16 cellular contexts compared by ENCODE assay signal in genomic region chr2:56613917-56614316, GRCh38.
DNase-seq lines count a peak whose midpoint lies in the region; ATAC-seq, FAIRE-seq and TF ChIP-seq lines count a peak whose summit lies in the region.
"Had no signal": no experiment of that assay in that cellular context is flagged by ENCODE, and none has a peak within 500 bp of the region (broad histone marks: within the 10 kb centered on the region; RNA-seq: fewer than 3 reads in every experiment).

No MANE protein-coding gene starts in this region.

- H3K4me3 Mint-ChIP-seq in HFFc6 (no peak overlapping the region; the same call in 1 of the 2 replicates), CD14-positive monocyte (no peak overlapping the region)
- no peak overlapping the region for H3K4me3 Mint-ChIP-seq in activated T-cell treated with anti-CD3 and anti-CD28 coated beads, Interleukin-2, amount 50 U/mL, for 72 hours
- H3K4me3 Mint-ChIP-seq: B cell; CD8-positive, alpha-beta T cell had no signal

- no peak overlapping the region for H3K4me3 ChIP-seq in BJ (ENCODE audit: low read depth, low read length)
- H3K4me3 ChIP-seq in astrocyte of the cerebellum (ENCODE audit: low read depth, low read length), result no peak overlapping the region
- H3K4me3 ChIP-seq: HAP-1 had no signal

- in situ Hi-C loops in astrocyte of the cerebellum (cut with HindIII; ENCODE audit: low sequenced_read_pairs), result no loop called here

- CTCF ChIA-PET in BJ (lab: Yijun Ruan, JAX), result interaction anchor here (1.2 kb wide), 1 partner anchor 430 kb away, joined by 3 read pairs; the partner anchor contains the start of gene CCDC85A

- no peaks in the 10 kb centered on the region for H3K27me3 ChIP-seq in BJ (ENCODE audit: control insufficient read depth, insufficient read depth, low read length)

- TF ChIP-seq POLR2A in GM12892 (IDR thresholded peaks at IDR 0.05; ENCODE audit: low read depth, low read length), result no peak

- TF ChIP-seq CTCF in BJ (IDR thresholded peaks at IDR 0.05; ENCODE audit: insufficient read depth, low read depth, low read length) (no peak), HFFc6 (IDR thresholded peaks at IDR 0.05) (no peak), astrocyte of the cerebellum (IDR thresholded peaks at IDR 0.05; ENCODE audit: low read depth, low read length, missing control alignments) (no peak), CD14-positive monocyte (IDR thresholded peaks at IDR 0.05) (no peak)

- DNase-seq in BJ (ENCODE audit: low read depth), result peak; percentile 16
- DNase-seq in HFFc6, result peak; percentile 35
- DNase-seq in astrocyte of the cerebellum (ENCODE audit: low read depth), result peak; percentile 9
- peak; percentile 6 for DNase-seq in fibroblast of the conjunctiva (ENCODE audit: low read depth)
- DNase-seq in CD14-positive monocyte (ENCODE audit: low spot score), result no peak
- no peak for DNase-seq in activated T-cell treated with anti-CD3 and anti-CD28 coated beads, Interleukin-2, amount 50 U/mL, for 72 hours
- no peak for DNase-seq in GM12892 (ENCODE audit: insufficient read length)
- DNase-seq: CD8-positive, alpha-beta T cell; DND-41; NCI-H69; PC-3 had no signal

- peaks cover 25% of the 10 kb centered on the region for H3K36me3 Mint-ChIP-seq in HFFc6 (ENCODE audit: low read depth)
- no peaks in the 10 kb centered on the region for H3K36me3 Mint-ChIP-seq in CD14-positive monocyte
- no peaks in the 10 kb centered on the region for H3K36me3 Mint-ChIP-seq in activated T-cell treated with anti-CD3 and anti-CD28 coated beads, Interleukin-2, amount 50 U/mL, for 72 hours (ENCODE audit: insufficient read depth in 2 of 2)
- H3K36me3 Mint-ChIP-seq: CD8-positive, alpha-beta T cell had no signal

- H3K27ac Mint-ChIP-seq in HFFc6 (no peak overlapping the region), CD14-positive monocyte (no peak overlapping the region)
- no peak overlapping the region for H3K27ac Mint-ChIP-seq in activated T-cell treated with anti-CD3 and anti-CD28 coated beads, Interleukin-2, amount 50 U/mL, for 72 hours
- H3K27ac Mint-ChIP-seq: B cell; CD8-positive, alpha-beta T cell had no signal

- H3K9me3 Mint-ChIP-seq in HFFc6 (peaks cover 15% of the 10 kb centered on the region), CD14-positive monocyte (peaks cover 0 to 9% (median 2%) of the 10 kb centered on the region in 7 donors)
- peaks cover 5 to 9% of the 10 kb centered on the region in 2 donors for H3K9me3 Mint-ChIP-seq in activated T-cell treated with anti-CD3 and anti-CD28 coated beads, Interleukin-2, amount 50 U/mL, for 72 hours

- FAIRE-seq in GM12892 (lab: Jason Lieb, UNC), result no peak
- FAIRE-seq: A204.1, D721Med had no signal

- POLR2A ChIA-PET in BJ (lab: Charles Lee), result no interaction called here

- no peak for ATAC-seq in activated T-cell treated with anti-CD3 and anti-CD28 coated beads, Interleukin-2, amount 50 U/mL, for 72 hours (replicated peaks in 1 of 2)
- no peak for ATAC-seq in GM21390 (IDR thresholded peaks at IDR 0.05; ENCODE audit: unreplicated experiment)
- ATAC-seq: CD8-positive, alpha-beta T cell; PC-3 had no signal

- H3K36me3 ChIP-seq in BJ (ENCODE audit: control insufficient read depth, insufficient read depth, low read length), result no peaks in the 10 kb centered on the region
- H3K36me3 ChIP-seq: HAP-1 had no signal

- H3K4me1 Mint-ChIP-seq in HFFc6 (ENCODE audit: low read depth) (peaks cover 64% of the 10 kb centered on the region), CD14-positive monocyte (no peaks in the 10 kb centered on the region)
- H3K4me1 Mint-ChIP-seq in activated T-cell treated with anti-CD3 and anti-CD28 coated beads, Interleukin-2, amount 50 U/mL, for 72 hours (ENCODE audit: low read depth), result no peaks in the 10 kb centered on the region
- H3K4me1 Mint-ChIP-seq: B cell had no signal

- no peaks in the 10 kb centered on the region for H3K27me3 Mint-ChIP-seq in HFFc6 (ENCODE audit: insufficient read depth)
- H3K27me3 Mint-ChIP-seq in CD14-positive monocyte (ENCODE audit: low read depth in 3 of 3), result no peaks in the 10 kb centered on the region
- H3K27me3 Mint-ChIP-seq in activated T-cell treated with anti-CD3 and anti-CD28 coated beads, Interleukin-2, amount 50 U/mL, for 72 hours (ENCODE audit: low read depth), result no peaks in the 10 kb centered on the region
- H3K27me3 Mint-ChIP-seq: B cell had no signal

- intact Hi-C loops in CD14-positive monocyte (cut with micrococcal nuclease), result no loop called here

Comparison
In these comparisons a context has a peak if more than half of its experiments do, and no peak if none do; other contexts are left out.
1. DNase-seq: peak in BJ (single experiment), HFFc6 (single experiment), astrocyte of the cerebellum (single experiment) and fibroblast of the conjunctiva (single experiment); none in CD14-positive monocyte (single experiment), activated T-cell treated with anti-CD3 and anti-CD28 coated beads, Interleukin-2, amount 50 U/mL, for 72 hours (0 of 2) and GM12892 (single experiment).